ENCODE assay signal across 29 cellular contexts in genomic region chr12:113116875-113117274, GRCh38. TPM values are rescaled to one million over a fixed set of nuclear protein-coding genes. Genes with fewer than 3 reads are reported as not detected.
DNase-seq lines count a peak whose midpoint lies in the region; ATAC-seq, FAIRE-seq and TF ChIP-seq lines count a peak whose summit lies in the region.
"Had no signal": no experiment of that assay in that cellular context is flagged by ENCODE, and none has a peak within 500 bp of the region (broad histone marks: within the 10 kb centered on the region; RNA-seq: fewer than 3 reads in every experiment).

No MANE protein-coding gene starts in this region.

- no peak for ATAC-seq in HG02840 (IDR thresholded peaks at IDR 0.05; ENCODE audit: low FRiP score, unreplicated experiment)
- no peak for ATAC-seq in GM18867 (IDR thresholded peaks at IDR 0.05; ENCODE audit: unreplicated experiment)
- ATAC-seq: activated CD8-positive, alpha-beta T cell treated with anti-CD3 and anti-CD28 coated beads, Interleukin-2, amount 10 ng/mL, durations not matched to agents 7 days and 5 days; gastroesophageal sphincter; left ventricle myocardium superior; natural killer cell; stimulated activated effector memory CD8-positive, alpha-beta T cell treated with anti-CD3 and anti-CD28 coated beads, Interleukin-12 subunit alpha, Interleukin-12 subunit beta, amount 100 ng/mL, for 72 hours had no signal

- H3K4me3 ChIP-seq in kidney (ENCODE audit: low read length in 2 of 2) = no peak overlapping the region
- H3K4me3 ChIP-seq: A549, gastroesophageal sphincter, testis had no signal

- no peak overlapping the region for H3K27ac ChIP-seq in kidney (ENCODE audit: low read depth in 2 of 2, low read length in 2 of 2)
- H3K27ac ChIP-seq: A549, gastroesophageal sphincter, testis had no signal

- TF ChIP-seq CTCF in kidney (IDR thresholded peaks at IDR 0.05; ENCODE audit: borderline replicate concordance, extremely low read depth, insufficient read depth) = no peak

- no peaks in the 10 kb centered on the region for H3K4me1 ChIP-seq in kidney (ENCODE audit: control insufficient read depth in 1 of 2, insufficient read depth in 1 of 2, low read depth in 1 of 2, low read length in 2 of 2)
- H3K4me1 ChIP-seq: A549, gastroesophageal sphincter, testis had no signal

- POLR2A ChIA-PET in HEK293T (lab: Yijun Ruan, JAX) = no interaction called here

- no peak for FAIRE-seq in kidney (lab: Jason Lieb, UNC)
- FAIRE-seq: A549, astrocyte, GM19239 had no signal

- no peak overlapping the region for H3K9ac ChIP-seq in kidney (ENCODE audit: low read length in 2 of 2)

- H3K36me3 ChIP-seq in kidney (ENCODE audit: control insufficient read depth in 1 of 2, insufficient read depth in 2 of 2, low read length in 2 of 2) = no peaks in the 10 kb centered on the region
- H3K36me3 ChIP-seq: gastroesophageal sphincter had no signal

- intact Hi-C loops in kidney (cut with DNase I) = no loop called here

- CTCF ChIA-PET in HEK293T (lab: Yijun Ruan, JAX) = no interaction called here

- DNase-seq in NCI-H1436 (lab: John Stamatoyannopoulos, UW) (peak; percentile 5), NCI-H1436 treated with DMSO at 0.1 percent for 48 hours (lab: John Stamatoyannopoulos, UW) (no peak), DMS79 treated with DMSO at 0.1 percent for 48 hours (lab: John Stamatoyannopoulos, UW) (peak; percentile 98), NCI-H774 (lab: John Stamatoyannopoulos, UW) (peak; percentile 94), kidney (peak; percentile 47), HEK293T (ENCODE audit: extremely low spot score) (no peak)
- DNase-seq: activated CD4-positive, CD25-positive, alpha-beta regulatory T cell; activated CD8-positive, alpha-beta T cell treated with anti-CD3 and anti-CD28 coated beads, Interleukin-2, amount 10 ng/mL, durations not matched to agents 7 days and 5 days; activated effector memory CD4-positive, alpha-beta T cell treated with Interleukin-2 at 50 U/mL for 16 hours; activated naive CD8-positive, alpha-beta T cell treated with anti-CD3 and anti-CD28 coated beads for 36 hours; activated T-cell treated with anti-CD3 and anti-CD28 coated beads for 4 hours; dermis blood vessel endothelial cell; HCEC 1CT; immature natural killer cell; left ventricle myocardium superior; midbrain; natural killer cell; NCI-H1694; testis had no signal

- H3K9me3 ChIP-seq in kidney (ENCODE audit: control insufficient read depth in 1 of 2, low read length in 2 of 2) = no peaks in the 10 kb centered on the region
- H3K9me3 ChIP-seq: A549, gastroesophageal sphincter, testis had no signal

TF ChIP-seq in HEK293T, 16 proteins besides CTCF, POLR2A, EP300 and RAD21:
- TF ChIP-seq FOXK2 (IDR thresholded peaks at IDR 0.05) = no peak

RNA-seq across cellular contexts. Expression of gene RASAL1, which starts 18.7 kb away (rescaled TPM):
- total RNA-seq in kidney = 58.3 TPM
- 23.5 TPM for polyA plus RNA-seq in kidney (ENCODE audit: insufficient read depth, low read depth, low replicate concordance)
- total RNA-seq: left ventricle myocardium superior, M059J, natural killer cell, osteocyte had no signal
- polyA plus RNA-seq: IgD-negative memory B cell, immature natural killer cell had no signal

RNA-seq across cellular contexts. Expression of gene CFAP73, which starts 32.6 kb away (rescaled TPM):
- 2.4 TPM for total RNA-seq in kidney
- 0.52 TPM for polyA plus RNA-seq in kidney (ENCODE audit: insufficient read depth, low read depth, low replicate concordance)
- total RNA-seq: astrocyte, dermis blood vessel endothelial cell, gastroesophageal sphincter, left ventricle myocardium superior, M059J, natural killer cell, osteocyte had no signal
- polyA plus RNA-seq: IgD-negative memory B cell, immature natural killer cell had no signal

Comparison
In these comparisons a context has a peak if more than half of its experiments do, and no peak if none do; other contexts are left out.
1. DNase-seq: peak in NCI-H1436 (single experiment), DMS79 treated with DMSO at 0.1 percent for 48 hours (single experiment), NCI-H774 (single experiment) and kidney (single experiment); none in NCI-H1436 treated with DMSO at 0.1 percent for 48 hours (single experiment) and HEK293T (single experiment).